In the genomic region with DNA sequence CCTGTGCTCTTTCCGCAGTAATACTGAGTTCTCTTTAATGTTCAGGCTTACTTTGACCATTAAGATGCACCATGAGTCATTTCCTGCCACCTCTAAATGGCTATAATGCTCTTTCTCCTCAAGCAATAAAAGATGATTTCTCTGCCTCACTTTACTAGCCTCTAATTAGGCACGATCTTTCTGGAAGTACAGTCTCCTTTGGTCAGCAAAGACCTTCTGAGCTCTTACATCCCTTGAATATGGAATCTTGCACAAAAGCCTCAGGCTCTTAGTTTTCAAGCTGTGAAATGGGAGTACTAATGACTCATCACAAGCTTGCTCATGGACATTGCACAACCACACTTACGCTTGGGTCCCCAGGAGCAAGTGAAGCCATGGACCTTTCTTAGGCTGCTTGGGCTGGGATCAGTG, we compare ENCODE assay signal across 1 cellular context.
TF ChIP-seq lines count a peak whose summit lies in the region.

No MANE protein-coding gene starts in this region.

TF ChIP-seq in K562, 482 proteins besides CTCF, POLR2A, EP300 and RAD21 (continued from another document):
- TF ChIP-seq, protein P1, sequence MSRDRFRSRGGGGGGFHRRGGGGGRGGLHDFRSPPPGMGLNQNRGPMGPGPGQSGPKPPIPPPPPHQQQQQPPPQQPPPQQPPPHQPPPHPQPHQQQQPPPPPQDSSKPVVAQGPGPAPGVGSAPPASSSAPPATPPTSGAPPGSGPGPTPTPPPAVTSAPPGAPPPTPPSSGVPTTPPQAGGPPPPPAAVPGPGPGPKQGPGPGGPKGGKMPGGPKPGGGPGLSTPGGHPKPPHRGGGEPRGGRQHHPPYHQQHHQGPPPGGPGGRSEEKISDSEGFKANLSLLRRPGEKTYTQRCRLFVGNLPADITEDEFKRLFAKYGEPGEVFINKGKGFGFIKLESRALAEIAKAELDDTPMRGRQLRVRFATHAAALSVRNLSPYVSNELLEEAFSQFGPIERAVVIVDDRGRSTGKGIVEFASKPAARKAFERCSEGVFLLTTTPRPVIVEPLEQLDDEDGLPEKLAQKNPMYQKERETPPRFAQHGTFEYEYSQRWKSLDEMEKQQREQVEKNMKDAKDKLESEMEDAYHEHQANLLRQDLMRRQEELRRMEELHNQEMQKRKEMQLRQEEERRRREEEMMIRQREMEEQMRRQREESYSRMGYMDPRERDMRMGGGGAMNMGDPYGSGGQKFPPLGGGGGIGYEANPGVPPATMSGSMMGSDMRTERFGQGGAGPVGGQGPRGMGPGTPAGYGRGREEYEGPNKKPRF (IDR thresholded peaks at IDR 0.05; ENCODE audit: low read depth, low read length): no peak
- TF ChIP-seq, protein P2, sequence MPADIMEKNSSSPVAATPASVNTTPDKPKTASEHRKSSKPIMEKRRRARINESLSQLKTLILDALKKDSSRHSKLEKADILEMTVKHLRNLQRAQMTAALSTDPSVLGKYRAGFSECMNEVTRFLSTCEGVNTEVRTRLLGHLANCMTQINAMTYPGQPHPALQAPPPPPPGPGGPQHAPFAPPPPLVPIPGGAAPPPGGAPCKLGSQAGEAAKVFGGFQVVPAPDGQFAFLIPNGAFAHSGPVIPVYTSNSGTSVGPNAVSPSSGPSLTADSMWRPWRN (IDR thresholded peaks at IDR 0.05; ENCODE audit: low read depth): no peak
- TF ChIP-seq ELF1 (tag; IDR thresholded peaks at IDR 0.05) (no peak), SRF (CRISPR knock-in tag; IDR thresholded peaks at IDR 0.05) (no peak), CEBPB (tag; IDR thresholded peaks at IDR 0.05) (peak; percentile 71), BCOR (IDR thresholded peaks at IDR 0.05) (no peak), ZNF134 (CRISPR knock-in tag; conservative IDR thresholded peaks at IDR 0.05) (no peak), MCM7 (IDR thresholded peaks at IDR 0.05) (no peak), HNRNPLL (IDR thresholded peaks at IDR 0.05; ENCODE audit: low read depth, low read length, poor library complexity, severe bottlenecking) (no peak), XRCC4 (IDR thresholded peaks at IDR 0.05; ENCODE audit: extremely low read depth, insufficient read depth, insufficient read length) (no peak), JUND (IDR thresholded peaks at IDR 0.05; ENCODE audit: borderline replicate concordance, low read depth, low read length) (no peak), JUND (tag; IDR thresholded peaks at IDR 0.05; ENCODE audit: borderline replicate concordance, low read depth, low read length) (0 out of 3 replicates have a peak, but pooled peaks have one; percentile 26), ILF3 (IDR thresholded peaks at IDR 0.05; ENCODE audit: borderline replicate concordance) (no peak), FOSL1 (tag; conservative IDR thresholded peaks at IDR 0.05) (peak; percentile 85), ZNF146 (CRISPR knock-in tag; IDR thresholded peaks at IDR 0.05; ENCODE audit: unreplicated experiment) (no peak), ETV1 (tag; conservative IDR thresholded peaks at IDR 0.05; ENCODE audit: low read depth) (no peak), CEBPG (CRISPR knock-in tag; IDR thresholded peaks at IDR 0.05) (no peak), CEBPG (tag; conservative IDR thresholded peaks at IDR 0.05 in 1 of 2, IDR thresholded peaks at IDR 0.05 in 1 of 2) (peak; percentile 32 to 76; a peak in 3 of 4 replicates), ZNF121 (CRISPR knock-in tag; conservative IDR thresholded peaks at IDR 0.05) (no peak), ZNF197 (CRISPR knock-in tag; IDR thresholded peaks at IDR 0.05; ENCODE audit: low read depth) (no peak), ZNF586 (CRISPR knock-in tag; conservative IDR thresholded peaks at IDR 0.05) (no peak), ATF7 (IDR thresholded peaks at IDR 0.05) (no peak), FOXP1 (CRISPR knock-in tag; IDR thresholded peaks at IDR 0.05) (no peak), CBFB (CRISPR knock-in tag; IDR thresholded peaks at IDR 0.05) (no peak), ZNF57 (CRISPR knock-in tag; IDR thresholded peaks at IDR 0.05) (no peak), PHTF2 (CRISPR knock-in tag; IDR thresholded peaks at IDR 0.05) (no peak), RFX7 (CRISPR knock-in tag; IDR thresholded peaks at IDR 0.05) (no peak), RFX1 (IDR thresholded peaks at IDR 0.05) (no peak), FOXA1 (IDR thresholded peaks at IDR 0.05; ENCODE audit: borderline replicate concordance) (no peak), PRMT5 (CRISPR knock-in tag; IDR thresholded peaks at IDR 0.05) (no peak), TFAM (CRISPR knock-in tag; conservative IDR thresholded peaks at IDR 0.05) (no peak), ZNF24 (IDR thresholded peaks at IDR 0.05) (no peak)
- TF ChIP-seq, protein P3, sequence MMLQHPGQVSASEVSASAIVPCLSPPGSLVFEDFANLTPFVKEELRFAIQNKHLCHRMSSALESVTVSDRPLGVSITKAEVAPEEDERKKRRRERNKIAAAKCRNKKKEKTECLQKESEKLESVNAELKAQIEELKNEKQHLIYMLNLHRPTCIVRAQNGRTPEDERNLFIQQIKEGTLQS (IDR thresholded peaks at IDR 0.05): peak; percentile 72
- TF ChIP-seq, protein P3 (CRISPR knock-in tag; conservative IDR thresholded peaks at IDR 0.05): no peak
- TF ChIP-seq, protein P4, sequence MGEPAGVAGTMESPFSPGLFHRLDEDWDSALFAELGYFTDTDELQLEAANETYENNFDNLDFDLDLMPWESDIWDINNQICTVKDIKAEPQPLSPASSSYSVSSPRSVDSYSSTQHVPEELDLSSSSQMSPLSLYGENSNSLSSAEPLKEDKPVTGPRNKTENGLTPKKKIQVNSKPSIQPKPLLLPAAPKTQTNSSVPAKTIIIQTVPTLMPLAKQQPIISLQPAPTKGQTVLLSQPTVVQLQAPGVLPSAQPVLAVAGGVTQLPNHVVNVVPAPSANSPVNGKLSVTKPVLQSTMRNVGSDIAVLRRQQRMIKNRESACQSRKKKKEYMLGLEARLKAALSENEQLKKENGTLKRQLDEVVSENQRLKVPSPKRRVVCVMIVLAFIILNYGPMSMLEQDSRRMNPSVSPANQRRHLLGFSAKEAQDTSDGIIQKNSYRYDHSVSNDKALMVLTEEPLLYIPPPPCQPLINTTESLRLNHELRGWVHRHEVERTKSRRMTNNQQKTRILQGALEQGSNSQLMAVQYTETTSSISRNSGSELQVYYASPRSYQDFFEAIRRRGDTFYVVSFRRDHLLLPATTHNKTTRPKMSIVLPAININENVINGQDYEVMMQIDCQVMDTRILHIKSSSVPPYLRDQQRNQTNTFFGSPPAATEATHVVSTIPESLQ (CRISPR knock-in tag; IDR thresholded peaks at IDR 0.05): no peak
- TF ChIP-seq, protein P5, sequence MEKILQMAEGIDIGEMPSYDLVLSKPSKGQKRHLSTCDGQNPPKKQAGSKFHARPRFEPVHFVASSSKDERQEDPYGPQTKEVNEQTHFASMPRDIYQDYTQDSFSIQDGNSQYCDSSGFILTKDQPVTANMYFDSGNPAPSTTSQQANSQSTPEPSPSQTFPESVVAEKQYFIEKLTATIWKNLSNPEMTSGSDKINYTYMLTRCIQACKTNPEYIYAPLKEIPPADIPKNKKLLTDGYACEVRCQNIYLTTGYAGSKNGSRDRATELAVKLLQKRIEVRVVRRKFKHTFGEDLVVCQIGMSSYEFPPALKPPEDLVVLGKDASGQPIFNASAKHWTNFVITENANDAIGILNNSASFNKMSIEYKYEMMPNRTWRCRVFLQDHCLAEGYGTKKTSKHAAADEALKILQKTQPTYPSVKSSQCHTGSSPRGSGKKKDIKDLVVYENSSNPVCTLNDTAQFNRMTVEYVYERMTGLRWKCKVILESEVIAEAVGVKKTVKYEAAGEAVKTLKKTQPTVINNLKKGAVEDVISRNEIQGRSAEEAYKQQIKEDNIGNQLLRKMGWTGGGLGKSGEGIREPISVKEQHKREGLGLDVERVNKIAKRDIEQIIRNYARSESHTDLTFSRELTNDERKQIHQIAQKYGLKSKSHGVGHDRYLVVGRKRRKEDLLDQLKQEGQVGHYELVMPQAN (IDR thresholded peaks at IDR 0.05; ENCODE audit: borderline replicate concordance): no peak
- TF ChIP-seq, protein P6, sequence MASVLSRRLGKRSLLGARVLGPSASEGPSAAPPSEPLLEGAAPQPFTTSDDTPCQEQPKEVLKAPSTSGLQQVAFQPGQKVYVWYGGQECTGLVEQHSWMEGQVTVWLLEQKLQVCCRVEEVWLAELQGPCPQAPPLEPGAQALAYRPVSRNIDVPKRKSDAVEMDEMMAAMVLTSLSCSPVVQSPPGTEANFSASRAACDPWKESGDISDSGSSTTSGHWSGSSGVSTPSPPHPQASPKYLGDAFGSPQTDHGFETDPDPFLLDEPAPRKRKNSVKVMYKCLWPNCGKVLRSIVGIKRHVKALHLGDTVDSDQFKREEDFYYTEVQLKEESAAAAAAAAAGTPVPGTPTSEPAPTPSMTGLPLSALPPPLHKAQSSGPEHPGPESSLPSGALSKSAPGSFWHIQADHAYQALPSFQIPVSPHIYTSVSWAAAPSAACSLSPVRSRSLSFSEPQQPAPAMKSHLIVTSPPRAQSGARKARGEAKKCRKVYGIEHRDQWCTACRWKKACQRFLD (CRISPR knock-in tag; IDR thresholded peaks at IDR 0.05): no peak
